Comparison of ENCODE assay signal across 1 cellular context in the genomic region with DNA sequence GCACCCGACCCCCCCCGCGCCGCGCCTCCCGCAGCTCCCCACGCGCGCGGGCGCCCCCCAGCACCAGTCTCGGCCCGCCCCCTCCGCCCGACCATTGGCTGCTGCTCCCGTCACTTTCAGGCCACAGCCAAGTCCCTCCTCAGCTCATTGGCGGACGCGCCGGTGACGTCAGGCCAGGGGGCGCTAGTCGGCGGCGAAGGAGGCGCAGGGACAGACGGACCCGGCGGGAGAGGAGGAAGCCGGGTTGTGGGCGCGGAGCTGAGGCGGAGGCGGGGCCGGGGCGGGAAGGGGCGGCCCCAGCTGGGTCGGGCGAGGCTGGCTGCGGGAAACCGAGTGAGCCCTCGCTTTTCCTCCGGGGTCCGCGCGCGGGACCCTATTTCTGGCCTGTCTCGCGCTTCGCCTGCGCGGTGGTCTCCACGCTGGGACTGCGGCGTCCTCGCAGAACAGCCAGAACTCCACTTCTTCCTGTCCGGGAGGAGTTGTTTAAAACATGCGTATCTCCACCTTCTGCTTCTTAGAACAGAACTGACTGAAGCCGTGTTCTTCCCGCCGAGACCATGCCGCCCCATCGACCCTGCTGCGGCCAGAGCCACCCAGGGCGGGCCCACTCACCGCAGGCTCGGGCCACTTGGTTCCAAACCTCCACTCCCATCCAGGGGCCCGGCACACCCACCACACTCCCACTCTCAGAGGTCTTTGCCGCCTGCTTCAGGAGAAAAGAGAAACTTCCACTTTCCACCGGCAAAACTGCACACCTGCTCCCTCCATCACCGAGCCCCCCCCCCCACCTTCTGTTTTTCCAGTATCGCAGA.
TF ChIP-seq lines count a peak whose summit lies in the region.

No MANE protein-coding gene starts in this region.

TF ChIP-seq in H1, 55 proteins besides CTCF, POLR2A, EP300 and RAD21:
- TF ChIP-seq POLR2AphosphoS5 (IDR thresholded peaks at IDR 0.05; ENCODE audit: low read depth, low read length) (peak; percentile 62; the same call in 1 of the 2 replicates), TAF7 (optimal IDR thresholded peaks at IDR 0.05; ENCODE audit: borderline replicate concordance, low read depth, low read length) (no peak), NRF1 (IDR thresholded peaks at IDR 0.05; ENCODE audit: low read depth, low read length) (no peak), ASH2L (IDR thresholded peaks at IDR 0.05; ENCODE audit: low read length) (peak; percentile 58), CBX8 (IDR thresholded peaks at IDR 0.05; ENCODE audit: borderline replicate concordance, low read depth, low read length) (no peak), BRCA1 (IDR thresholded peaks at IDR 0.05; ENCODE audit: low read depth, low read length) (no peak), KDM5A (IDR thresholded peaks at IDR 0.05; ENCODE audit: low read length) (no peak), HDAC2 (IDR thresholded peaks at IDR 0.05; ENCODE audit: borderline replicate concordance in 1 of 2, low read depth in 2 of 2, low read length in 2 of 2) (0 out of 4 replicates have a peak, but pooled peaks of 1 of the 2 experiments have one; percentile 10), POU5F1 (IDR thresholded peaks at IDR 0.05; ENCODE audit: low read depth, low read length) (no peak), FOSL1 (IDR thresholded peaks at IDR 0.05; ENCODE audit: insufficient read depth, low read depth, low read length) (0 out of 2 replicates have a peak, but pooled peaks have one; percentile 18), GABPA (IDR thresholded peaks at IDR 0.05; ENCODE audit: borderline replicate concordance, insufficient read depth, low read length) (no peak), KDM1A (IDR thresholded peaks at IDR 0.05; ENCODE audit: borderline replicate concordance, low read length) (no peak), JUND (IDR thresholded peaks at IDR 0.05; ENCODE audit: low read length) (no peak), MAFK (IDR thresholded peaks at IDR 0.05; ENCODE audit: low read depth, low read length) (no peak), SRF (IDR thresholded peaks at IDR 0.05; ENCODE audit: low read depth, low read length) (no peak), CBX5 (IDR thresholded peaks at IDR 0.05; ENCODE audit: low read depth, low read length) (no peak), CHD1 (IDR thresholded peaks at IDR 0.05; ENCODE audit: low read depth, low read length) (no peak), CTBP2 (IDR thresholded peaks at IDR 0.05; ENCODE audit: borderline replicate concordance, insufficient read depth, insufficient read length, low read length) (no peak), BCL11A (IDR thresholded peaks at IDR 0.05; ENCODE audit: low read depth in 2 of 2, low read length in 2 of 2) (no peak), EZH2 (IDR thresholded peaks at IDR 0.05; ENCODE audit: low read depth, low read length, severe bottlenecking) (no peak), SP1 (IDR thresholded peaks at IDR 0.05; ENCODE audit: low read depth, low read length) (peak; percentile 83), RXRA (IDR thresholded peaks at IDR 0.05; ENCODE audit: insufficient read depth, low read depth, low read length) (no peak), TCF12 (IDR thresholded peaks at IDR 0.05; ENCODE audit: low read depth, low read length) (no peak), RFX5 (IDR thresholded peaks at IDR 0.05; ENCODE audit: borderline replicate concordance, low read depth, low read length) (no peak), EGR1 (IDR thresholded peaks at IDR 0.05; ENCODE audit: borderline replicate concordance, low read depth, low read length) (peak; percentile 43; the same call in 1 of the 2 replicates), TAF1 (IDR thresholded peaks at IDR 0.05; ENCODE audit: low read depth, low read length) (peak; percentile 73; the same call in 1 of the 2 replicates), TEAD4 (IDR thresholded peaks at IDR 0.05; ENCODE audit: low read depth, low read length) (no peak), SIX5 (IDR thresholded peaks at IDR 0.05; ENCODE audit: low read depth, low read length) (no peak), SIRT6 (IDR thresholded peaks at IDR 0.05; ENCODE audit: low read length) (no peak), SP4 (IDR thresholded peaks at IDR 0.05; ENCODE audit: low read length) (no peak), SAP30 (IDR thresholded peaks at IDR 0.05; ENCODE audit: insufficient read depth, insufficient replicate concordance, low read length) (no peak), SIN3A (conservative IDR thresholded peaks at IDR 0.05 in 1 of 2, IDR thresholded peaks at IDR 0.05 in 1 of 2; ENCODE audit: low read depth in 1 of 2, low read length in 2 of 2) (peak in 1 of 2 experiments; percentile 51; a peak in 1 of 4 replicates), SP2 (IDR thresholded peaks at IDR 0.05; ENCODE audit: low read length) (peak; percentile 51; the same call in 1 of the 2 replicates), BACH1 (IDR thresholded peaks at IDR 0.05; ENCODE audit: low read length) (no peak), PHF8 (conservative IDR thresholded peaks at IDR 0.05; ENCODE audit: low read depth, low read length) (peak; percentile 28; the same call in 1 of the 2 replicates), CEBPB (IDR thresholded peaks at IDR 0.05; ENCODE audit: low read depth, low read length) (no peak), CREB1 (IDR thresholded peaks at IDR 0.05) (peak; percentile 96), HDAC6 (IDR thresholded peaks at IDR 0.05; ENCODE audit: low read depth, low read length) (no peak), JUN (IDR thresholded peaks at IDR 0.05; ENCODE audit: low read depth, low read length) (no peak), KDM4A (IDR thresholded peaks at IDR 0.05; ENCODE audit: low read depth, low read length, severe bottlenecking) (peak; percentile 35), RNF2 (IDR thresholded peaks at IDR 0.05; ENCODE audit: borderline replicate concordance, low read depth, low read length, missing control alignments, poor library complexity, severe bottlenecking) (no peak), GTF2F1 (IDR thresholded peaks at IDR 0.05; ENCODE audit: borderline replicate concordance, low read depth, low read length) (no peak), YY1 (IDR thresholded peaks at IDR 0.05; ENCODE audit: low read depth, low read length) (no peak), TBP (IDR thresholded peaks at IDR 0.05; ENCODE audit: low read depth, low read length) (peak; percentile 55), ZNF274 (IDR thresholded peaks at IDR 0.05; ENCODE audit: borderline replicate concordance, extremely low read depth, low read length) (no peak), SUZ12 (IDR thresholded peaks at IDR 0.05; ENCODE audit: low read length) (no peak), CHD2 (IDR thresholded peaks at IDR 0.05; ENCODE audit: low read length) (peak; percentile 87), NANOG (IDR thresholded peaks at IDR 0.05; ENCODE audit: insufficient read depth, low read depth, low read length, poor library complexity, severe bottlenecking) (no peak), RBBP5 (IDR thresholded peaks at IDR 0.05; ENCODE audit: borderline replicate concordance, low read depth, low read length) (0 out of 2 replicates have a peak, but pooled peaks have one; percentile 20)
- TF ChIP-seq, protein P1, sequence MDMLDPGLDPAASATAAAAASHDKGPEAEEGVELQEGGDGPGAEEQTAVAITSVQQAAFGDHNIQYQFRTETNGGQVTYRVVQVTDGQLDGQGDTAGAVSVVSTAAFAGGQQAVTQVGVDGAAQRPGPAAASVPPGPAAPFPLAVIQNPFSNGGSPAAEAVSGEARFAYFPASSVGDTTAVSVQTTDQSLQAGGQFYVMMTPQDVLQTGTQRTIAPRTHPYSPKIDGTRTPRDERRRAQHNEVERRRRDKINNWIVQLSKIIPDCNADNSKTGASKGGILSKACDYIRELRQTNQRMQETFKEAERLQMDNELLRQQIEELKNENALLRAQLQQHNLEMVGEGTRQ (IDR thresholded peaks at IDR 0.05; ENCODE audit: low read length), result no peak
- TF ChIP-seq, protein P2, sequence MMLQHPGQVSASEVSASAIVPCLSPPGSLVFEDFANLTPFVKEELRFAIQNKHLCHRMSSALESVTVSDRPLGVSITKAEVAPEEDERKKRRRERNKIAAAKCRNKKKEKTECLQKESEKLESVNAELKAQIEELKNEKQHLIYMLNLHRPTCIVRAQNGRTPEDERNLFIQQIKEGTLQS (IDR thresholded peaks at IDR 0.05; ENCODE audit: insufficient read depth, low read depth, low read length), result no peak
- TF ChIP-seq, protein P3, sequence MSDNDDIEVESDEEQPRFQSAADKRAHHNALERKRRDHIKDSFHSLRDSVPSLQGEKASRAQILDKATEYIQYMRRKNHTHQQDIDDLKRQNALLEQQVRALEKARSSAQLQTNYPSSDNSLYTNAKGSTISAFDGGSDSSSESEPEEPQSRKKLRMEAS (IDR thresholded peaks at IDR 0.05), result peak; percentile 28; the same call in 1 of the 2 replicates
- TF ChIP-seq, protein P4, sequence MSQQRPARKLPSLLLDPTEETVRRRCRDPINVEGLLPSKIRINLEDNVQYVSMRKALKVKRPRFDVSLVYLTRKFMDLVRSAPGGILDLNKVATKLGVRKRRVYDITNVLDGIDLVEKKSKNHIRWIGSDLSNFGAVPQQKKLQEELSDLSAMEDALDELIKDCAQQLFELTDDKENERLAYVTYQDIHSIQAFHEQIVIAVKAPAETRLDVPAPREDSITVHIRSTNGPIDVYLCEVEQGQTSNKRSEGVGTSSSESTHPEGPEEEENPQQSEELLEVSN (IDR thresholded peaks at IDR 0.05), result peak; percentile 35; the same call in 1 of the 2 replicates
- TF ChIP-seq, protein P5, sequence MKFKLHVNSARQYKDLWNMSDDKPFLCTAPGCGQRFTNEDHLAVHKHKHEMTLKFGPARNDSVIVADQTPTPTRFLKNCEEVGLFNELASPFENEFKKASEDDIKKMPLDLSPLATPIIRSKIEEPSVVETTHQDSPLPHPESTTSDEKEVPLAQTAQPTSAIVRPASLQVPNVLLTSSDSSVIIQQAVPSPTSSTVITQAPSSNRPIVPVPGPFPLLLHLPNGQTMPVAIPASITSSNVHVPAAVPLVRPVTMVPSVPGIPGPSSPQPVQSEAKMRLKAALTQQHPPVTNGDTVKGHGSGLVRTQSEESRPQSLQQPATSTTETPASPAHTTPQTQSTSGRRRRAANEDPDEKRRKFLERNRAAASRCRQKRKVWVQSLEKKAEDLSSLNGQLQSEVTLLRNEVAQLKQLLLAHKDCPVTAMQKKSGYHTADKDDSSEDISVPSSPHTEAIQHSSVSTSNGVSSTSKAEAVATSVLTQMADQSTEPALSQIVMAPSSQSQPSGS (IDR thresholded peaks at IDR 0.05; ENCODE audit: low read length), result no peak
- TF ChIP-seq, protein P6, sequence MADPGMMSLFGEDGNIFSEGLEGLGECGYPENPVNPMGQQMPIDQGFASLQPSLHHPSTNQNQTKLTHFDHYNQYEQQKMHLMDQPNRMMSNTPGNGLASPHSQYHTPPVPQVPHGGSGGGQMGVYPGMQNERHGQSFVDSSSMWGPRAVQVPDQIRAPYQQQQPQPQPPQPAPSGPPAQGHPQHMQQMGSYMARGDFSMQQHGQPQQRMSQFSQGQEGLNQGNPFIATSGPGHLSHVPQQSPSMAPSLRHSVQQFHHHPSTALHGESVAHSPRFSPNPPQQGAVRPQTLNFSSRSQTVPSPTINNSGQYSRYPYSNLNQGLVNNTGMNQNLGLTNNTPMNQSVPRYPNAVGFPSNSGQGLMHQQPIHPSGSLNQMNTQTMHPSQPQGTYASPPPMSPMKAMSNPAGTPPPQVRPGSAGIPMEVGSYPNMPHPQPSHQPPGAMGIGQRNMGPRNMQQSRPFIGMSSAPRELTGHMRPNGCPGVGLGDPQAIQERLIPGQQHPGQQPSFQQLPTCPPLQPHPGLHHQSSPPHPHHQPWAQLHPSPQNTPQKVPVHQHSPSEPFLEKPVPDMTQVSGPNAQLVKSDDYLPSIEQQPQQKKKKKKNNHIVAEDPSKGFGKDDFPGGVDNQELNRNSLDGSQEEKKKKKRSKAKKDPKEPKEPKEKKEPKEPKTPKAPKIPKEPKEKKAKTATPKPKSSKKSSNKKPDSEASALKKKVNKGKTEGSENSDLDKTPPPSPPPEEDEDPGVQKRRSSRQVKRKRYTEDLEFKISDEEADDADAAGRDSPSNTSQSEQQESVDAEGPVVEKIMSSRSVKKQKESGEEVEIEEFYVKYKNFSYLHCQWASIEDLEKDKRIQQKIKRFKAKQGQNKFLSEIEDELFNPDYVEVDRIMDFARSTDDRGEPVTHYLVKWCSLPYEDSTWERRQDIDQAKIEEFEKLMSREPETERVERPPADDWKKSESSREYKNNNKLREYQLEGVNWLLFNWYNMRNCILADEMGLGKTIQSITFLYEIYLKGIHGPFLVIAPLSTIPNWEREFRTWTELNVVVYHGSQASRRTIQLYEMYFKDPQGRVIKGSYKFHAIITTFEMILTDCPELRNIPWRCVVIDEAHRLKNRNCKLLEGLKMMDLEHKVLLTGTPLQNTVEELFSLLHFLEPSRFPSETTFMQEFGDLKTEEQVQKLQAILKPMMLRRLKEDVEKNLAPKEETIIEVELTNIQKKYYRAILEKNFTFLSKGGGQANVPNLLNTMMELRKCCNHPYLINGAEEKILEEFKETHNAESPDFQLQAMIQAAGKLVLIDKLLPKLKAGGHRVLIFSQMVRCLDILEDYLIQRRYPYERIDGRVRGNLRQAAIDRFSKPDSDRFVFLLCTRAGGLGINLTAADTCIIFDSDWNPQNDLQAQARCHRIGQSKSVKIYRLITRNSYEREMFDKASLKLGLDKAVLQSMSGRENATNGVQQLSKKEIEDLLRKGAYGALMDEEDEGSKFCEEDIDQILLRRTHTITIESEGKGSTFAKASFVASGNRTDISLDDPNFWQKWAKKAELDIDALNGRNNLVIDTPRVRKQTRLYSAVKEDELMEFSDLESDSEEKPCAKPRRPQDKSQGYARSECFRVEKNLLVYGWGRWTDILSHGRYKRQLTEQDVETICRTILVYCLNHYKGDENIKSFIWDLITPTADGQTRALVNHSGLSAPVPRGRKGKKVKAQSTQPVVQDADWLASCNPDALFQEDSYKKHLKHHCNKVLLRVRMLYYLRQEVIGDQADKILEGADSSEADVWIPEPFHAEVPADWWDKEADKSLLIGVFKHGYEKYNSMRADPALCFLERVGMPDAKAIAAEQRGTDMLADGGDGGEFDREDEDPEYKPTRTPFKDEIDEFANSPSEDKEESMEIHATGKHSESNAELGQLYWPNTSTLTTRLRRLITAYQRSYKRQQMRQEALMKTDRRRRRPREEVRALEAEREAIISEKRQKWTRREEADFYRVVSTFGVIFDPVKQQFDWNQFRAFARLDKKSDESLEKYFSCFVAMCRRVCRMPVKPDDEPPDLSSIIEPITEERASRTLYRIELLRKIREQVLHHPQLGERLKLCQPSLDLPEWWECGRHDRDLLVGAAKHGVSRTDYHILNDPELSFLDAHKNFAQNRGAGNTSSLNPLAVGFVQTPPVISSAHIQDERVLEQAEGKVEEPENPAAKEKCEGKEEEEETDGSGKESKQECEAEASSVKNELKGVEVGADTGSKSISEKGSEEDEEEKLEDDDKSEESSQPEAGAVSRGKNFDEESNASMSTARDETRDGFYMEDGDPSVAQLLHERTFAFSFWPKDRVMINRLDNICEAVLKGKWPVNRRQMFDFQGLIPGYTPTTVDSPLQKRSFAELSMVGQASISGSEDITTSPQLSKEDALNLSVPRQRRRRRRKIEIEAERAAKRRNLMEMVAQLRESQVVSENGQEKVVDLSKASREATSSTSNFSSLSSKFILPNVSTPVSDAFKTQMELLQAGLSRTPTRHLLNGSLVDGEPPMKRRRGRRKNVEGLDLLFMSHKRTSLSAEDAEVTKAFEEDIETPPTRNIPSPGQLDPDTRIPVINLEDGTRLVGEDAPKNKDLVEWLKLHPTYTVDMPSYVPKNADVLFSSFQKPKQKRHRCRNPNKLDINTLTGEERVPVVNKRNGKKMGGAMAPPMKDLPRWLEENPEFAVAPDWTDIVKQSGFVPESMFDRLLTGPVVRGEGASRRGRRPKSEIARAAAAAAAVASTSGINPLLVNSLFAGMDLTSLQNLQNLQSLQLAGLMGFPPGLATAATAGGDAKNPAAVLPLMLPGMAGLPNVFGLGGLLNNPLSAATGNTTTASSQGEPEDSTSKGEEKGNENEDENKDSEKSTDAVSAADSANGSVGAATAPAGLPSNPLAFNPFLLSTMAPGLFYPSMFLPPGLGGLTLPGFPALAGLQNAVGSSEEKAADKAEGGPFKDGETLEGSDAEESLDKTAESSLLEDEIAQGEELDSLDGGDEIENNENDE (IDR thresholded peaks at IDR 0.05; ENCODE audit: insufficient replicate concordance, low read length), result no peak
